In genomic region chr2:178522950-178523595, GRCh38 we compare ENCODE assay signal across 8 cellular contexts. TPM values are rescaled to one million over a fixed set of nuclear protein-coding genes. Genes with fewer than 3 reads are reported as not detected.
DNase-seq lines count a peak whose midpoint lies in the region; ATAC-seq and TF ChIP-seq lines count a peak whose summit lies in the region.

No MANE protein-coding gene starts in this region.

- no peaks in the 10 kb centered on the region for H3F3A ChIP-seq in neural progenitor cell (ENCODE audit: low read depth)

- H3K36me3 Mint-ChIP-seq in Caco-2 (ENCODE audit: insufficient read depth, unreplicated experiment) (peaks cover 5% of the 10 kb centered on the region), neural progenitor cell (peaks cover 13% of the 10 kb centered on the region)

- peak overlapping the region; percentile 66 for H3K4me3 ChIP-seq in Caco-2 (ENCODE audit: low read depth, low read length)
- H3K4me3 ChIP-seq in HUES48 (ENCODE audit: low read depth, low read length): peak overlapping the region; percentile 85
- peak overlapping the region; percentile 81 for H3K4me3 ChIP-seq in neural progenitor cell
- H3K4me3 ChIP-seq in stomach: peak overlapping the region; percentile 52 to 66 (median 54)

- BruUV-seq in Caco-2 (replicated peaks; lab: Mats Ljungman, UMichigan): no TSS peak

- peaks cover under 1% of the 10 kb centered on the region for H4K20me1 ChIP-seq in neural progenitor cell (ENCODE audit: low read depth)

- DNase-seq in Caco-2 (peak; percentile 83 to 87), RWPE1 (ENCODE audit: low spot score) (peak; percentile 90), activated gamma-delta T cell treated with Interleukin-2 at 50 U/mL for 16 hours (peak; percentile 79), foreskin melanocyte (peak; percentile 61), neural progenitor cell (ENCODE audit: low spot score) (peak; percentile 93), stomach (peak; percentile 80)

- H3K27ac ChIP-seq in HUES48 (ENCODE audit: low read depth, low read length): peak overlapping the region; percentile 82
- peak overlapping the region; percentile 76 for H3K27ac ChIP-seq in RWPE1
- H3K27ac ChIP-seq in neural progenitor cell: peak overlapping the region; percentile 62
- peak overlapping the region; percentile 47 to 86 (median 73) for H3K27ac ChIP-seq in stomach

- intact Hi-C loops in Caco-2 (cut with micrococcal nuclease; ENCODE audit: unreplicated experiment) (loop anchor here (1.0 kb wide), 2 partner anchors 43 to 72 kb away; partner anchors contain the start of genes PJVK, PLEKHA3 and PRKRA), stomach (cut with DNase I; ENCODE audit: low total_unique reads) (no loop called here)

- peak; percentile 93 for ATAC-seq in GM19468 (IDR thresholded peaks at IDR 0.05; ENCODE audit: extremely low read depth, unreplicated experiment)

- H3K79me2 ChIP-seq in neural progenitor cell (ENCODE audit: low read depth): peaks cover 47% of the 10 kb centered on the region

- H2AFZ ChIP-seq in neural progenitor cell (replicated peaks): peak overlapping the region; percentile 57

- H3K27me3 ChIP-seq in Caco-2 (replicated peaks; ENCODE audit: control insufficient read depth, insufficient read depth, low read length): no peaks in the 10 kb centered on the region
- H3K27me3 ChIP-seq in HUES48 (ENCODE audit: control insufficient read depth, insufficient read depth, low read length): no peaks in the 10 kb centered on the region
- H3K27me3 ChIP-seq in neural progenitor cell: no peaks in the 10 kb centered on the region
- H3K27me3 ChIP-seq in stomach: no peaks in the 10 kb centered on the region

- H3K27me3 Mint-ChIP-seq in Caco-2 (ENCODE audit: insufficient read depth, unreplicated experiment) (no peaks in the 10 kb centered on the region), neural progenitor cell (ENCODE audit: insufficient read depth, low read depth) (peaks cover 3% of the 10 kb centered on the region)

- TF ChIP-seq POLR2A in stomach (IDR thresholded peaks at IDR 0.05): no peak

- H3K36me3 ChIP-seq in Caco-2 (ENCODE audit: control insufficient read depth, insufficient read depth, low read length): no peaks in the 10 kb centered on the region
- H3K36me3 ChIP-seq in HUES48 (ENCODE audit: control insufficient read depth, insufficient read depth, low read length): 0 out of 2 replicates have a peak, but pooled peaks cover 6% of the 10 kb centered on the region
- no peaks in the 10 kb centered on the region for H3K36me3 ChIP-seq in neural progenitor cell
- peaks cover 3 to 12% (median 10%) of the 10 kb centered on the region in 4 donors for H3K36me3 ChIP-seq in stomach

- no peaks in the 10 kb centered on the region for H3K4me1 Mint-ChIP-seq in Caco-2 (ENCODE audit: low read depth, unreplicated experiment)
- H3K4me1 Mint-ChIP-seq in neural progenitor cell: peaks cover 11% of the 10 kb centered on the region

- TF ChIP-seq CTCF in Caco-2 (IDR thresholded peaks at IDR 0.05; ENCODE audit: insufficient read depth in 1 of 2, low read depth in 1 of 2, low read length in 1 of 2, severe bottlenecking in 1 of 2, unreplicated experiment in 1 of 2): peak; percentile 77 to 89
- peak; percentile 90 for TF ChIP-seq CTCF in RWPE1 (conservative IDR thresholded peaks at IDR 0.05; ENCODE audit: low read depth)
- TF ChIP-seq CTCF in neural progenitor cell (IDR thresholded peaks at IDR 0.05): peak; percentile 78
- TF ChIP-seq CTCF in stomach (IDR thresholded peaks at IDR 0.05): peak in 5 of 7 experiments; percentile 51 to 71 (median 58)

- H3K9ac ChIP-seq in HUES48 (ENCODE audit: low read depth, low read length) (peak overlapping the region; percentile 65), neural progenitor cell (peak overlapping the region; percentile 58)

- no peak for TF ChIP-seq EP300 in stomach (IDR thresholded peaks at IDR 0.05)

- CTCF ChIA-PET in Caco-2 (lab: Charles Lee): interaction anchor here (0.6 kb wide), 1 partner anchor 41 kb away, joined by 3 read pairs; no protein-coding TSS in a partner anchor
- CTCF ChIA-PET in RWPE1 (lab: Yijun Ruan, JAX): interaction anchor here (0.6 to 0.7 kb wide), 4 partner anchors 20 to 1379 kb away, joined by 3 to 7 read pairs (median 3); no protein-coding TSS in a partner anchor

- H3K27ac Mint-ChIP-seq in Caco-2 (ENCODE audit: unreplicated experiment): peak overlapping the region; percentile 87
- H3K27ac Mint-ChIP-seq in neural progenitor cell: peak overlapping the region; percentile 97

- H3K4me1 ChIP-seq in Caco-2 (0 out of 2 replicates have a peak, but pooled peaks cover 2% of the 10 kb centered on the region), HUES48 (ENCODE audit: control insufficient read depth, insufficient read depth, low read length) (no peaks in the 10 kb centered on the region), neural progenitor cell (peaks cover 5% of the 10 kb centered on the region), stomach (peaks cover 0 to 13% (median 6%) of the 10 kb centered on the region in 4 donors)

- H3K9me3 ChIP-seq in Caco-2 (no peaks in the 10 kb centered on the region), HUES48 (ENCODE audit: control insufficient read depth, insufficient read depth, low read length) (no peaks in the 10 kb centered on the region), neural progenitor cell (ENCODE audit: low read depth) (no peaks in the 10 kb centered on the region), stomach (no peaks in the 10 kb centered on the region)

- H3K4me3 Mint-ChIP-seq in Caco-2 (ENCODE audit: unreplicated experiment) (peak overlapping the region; percentile 89), neural progenitor cell (peak overlapping the region; percentile 99)

- POLR2A ChIA-PET in Caco-2 (lab: Charles Lee) (interaction anchor here (0.5 to 1.5 kb wide), 2 partner anchors 72 to 288 kb away, joined by 4 to 5 read pairs; partner anchors contain the start of genes PJVK and PRKRA), RWPE1 (lab: Yijun Ruan, JAX; ENCODE audit: low non-redundant PET) (no interaction called here)

- WGBS in stomach, 5 donors: 9 to 28% (median 21%) methylated on average over 24 to 25 of the region's 25 CpGs

- H3K9me3 Mint-ChIP-seq in Caco-2 (ENCODE audit: unreplicated experiment): no peaks in the 10 kb centered on the region
- peaks cover 6% of the 10 kb centered on the region for H3K9me3 Mint-ChIP-seq in neural progenitor cell

- H3K4me2 ChIP-seq in neural progenitor cell: peak overlapping the region; percentile 82

RNA-seq across cellular contexts. Expression of gene PLEKHA3, which starts 42.8 kb away (rescaled TPM):
- total RNA-seq in Caco-2 (2022): 16.9 and 18.5 TPM in 2 replicates
- total RNA-seq in neural progenitor cell (ENCODE audit: low replicate concordance): 5.9 and 26.2 TPM in 2 replicates
- total RNA-seq in stomach: 10 to 100 TPM in 3 of 5 donors, 1 to 10 TPM in 2; 1.7 to 36.2 (median 11.6) TPM
- 1 to 10 TPM; 1.9 to 3.8 (median 3.5) TPM for polyA plus RNA-seq in stomach

RNA-seq across cellular contexts. Expression of gene FKBP7, which starts 44.7 kb away (rescaled TPM):
- total RNA-seq in Caco-2 (2022) (1.3 and 2.4 TPM in 2 replicates), neural progenitor cell (ENCODE audit: low replicate concordance) (28.1 and 47.0 TPM in 2 replicates), stomach (10 to 100 TPM in 1 of 5 donors, 1 to 10 TPM in 3, under 1 TPM in 1; 0.87 to 31.4 (median 4.9) TPM)
- 1 to 10 TPM; 4.4 to 6.4 (median 4.4) TPM for polyA plus RNA-seq in stomach

Comparison
In these comparisons a context has a peak if more than half of its experiments do, and no peak if none do; other contexts are left out.
1. Peak in every context shown above with its lines: DNase-seq, ATAC-seq, H3K4me3 ChIP-seq and H3K27ac ChIP-seq.